ENCODE assay signal across 1 cellular context in the genomic region with DNA sequence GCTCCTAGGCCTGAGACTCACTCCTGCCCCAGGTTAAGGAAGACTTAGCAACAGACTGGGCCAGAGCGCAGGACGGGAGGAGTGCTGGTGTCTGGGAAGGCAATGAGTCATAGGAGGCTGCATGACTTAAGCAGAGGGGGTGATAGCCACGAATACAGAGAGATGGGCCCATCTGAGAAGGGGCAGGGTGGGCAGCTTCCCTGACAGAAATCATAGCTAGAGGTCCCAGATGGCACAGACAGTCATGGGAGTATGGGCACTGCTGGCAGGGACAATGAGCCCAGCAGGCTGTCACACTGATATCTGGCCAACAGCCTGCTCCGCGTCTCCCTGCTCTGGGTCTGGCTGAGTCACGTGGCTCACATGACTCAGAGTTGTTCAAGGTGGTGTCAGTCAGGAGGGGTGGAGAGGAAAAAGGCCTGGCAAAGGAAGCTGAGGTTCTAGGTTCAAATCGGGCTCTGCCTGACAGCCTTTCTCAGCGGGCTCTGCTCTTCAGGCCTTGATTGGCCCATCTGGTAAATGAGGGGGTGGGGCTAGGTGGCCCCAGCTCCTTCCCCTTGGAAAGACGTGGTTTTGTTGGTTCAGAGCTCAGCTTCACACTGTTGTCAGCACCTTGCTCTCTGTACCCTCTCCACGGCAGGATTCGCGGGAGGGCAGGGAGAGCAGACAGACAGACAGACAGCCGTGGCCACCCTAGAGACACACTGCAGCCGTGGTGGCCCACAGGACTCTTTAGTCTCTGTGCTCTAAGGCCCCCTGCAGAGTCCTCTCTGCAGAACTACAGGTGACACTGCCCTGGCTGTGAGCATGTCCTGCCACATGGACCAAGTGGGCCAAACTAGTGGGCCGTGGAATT.
TF ChIP-seq lines count a peak whose summit lies in the region.

No MANE protein-coding gene starts in this region.

TF ChIP-seq in SK-N-SH, 30 proteins besides CTCF, POLR2A, EP300 and RAD21 (continued from another document):
- no peak; the same call in 1 of the 2 replicates for TF ChIP-seq PBX3 (IDR thresholded peaks at IDR 0.05)
- 0 out of 2 replicates have a peak, but pooled peaks have one; percentile 50 for TF ChIP-seq USF2 (IDR thresholded peaks at IDR 0.05; ENCODE audit: borderline replicate concordance, low read depth, low read length)
- TF ChIP-seq POLR2AphosphoS5 (IDR thresholded peaks at IDR 0.05; ENCODE audit: low read depth, low read length): peak; percentile 47
- peak; percentile 70; the same call in 1 of the 2 replicates for TF ChIP-seq SIN3A (IDR thresholded peaks at IDR 0.05; ENCODE audit: borderline replicate concordance, low read depth, low read length)
- no peak for TF ChIP-seq NRF1 (IDR thresholded peaks at IDR 0.05; ENCODE audit: low read depth, low read length)
- TF ChIP-seq FOXJ3 (CRISPR knock-in tag; IDR thresholded peaks at IDR 0.05): no peak
- TF ChIP-seq TAF1 (IDR thresholded peaks at IDR 0.05; ENCODE audit: borderline replicate concordance, low read depth, low read length): no peak; the same call in 1 of the 2 replicates
- TF ChIP-seq JUND (IDR thresholded peaks at IDR 0.05): peak; percentile 89
- no peak for TF ChIP-seq MEF2A (IDR thresholded peaks at IDR 0.05; ENCODE audit: borderline replicate concordance, low read depth)
- no peak for TF ChIP-seq GATA2 (CRISPR knock-in tag; IDR thresholded peaks at IDR 0.05)
- no peak for TF ChIP-seq SMC3 (IDR thresholded peaks at IDR 0.05; ENCODE audit: low read depth, low read length)
- no peak for TF ChIP-seq RFX5 (IDR thresholded peaks at IDR 0.05; ENCODE audit: low read length)
- peak; percentile 63; the same call in 1 of the 2 replicates for TF ChIP-seq RXRA (IDR thresholded peaks at IDR 0.05; ENCODE audit: borderline replicate concordance, low read depth)
- TF ChIP-seq MXI1 (IDR thresholded peaks at IDR 0.05; ENCODE audit: low read depth, low read length): no peak
- TF ChIP-seq FOSL2 (IDR thresholded peaks at IDR 0.05; ENCODE audit: borderline replicate concordance, low read depth): peak; percentile 90; the same call in 1 of the 2 replicates
- no peak for TF ChIP-seq YY1 (IDR thresholded peaks at IDR 0.05; ENCODE audit: low read depth)
- TF ChIP-seq RCOR1 (IDR thresholded peaks at IDR 0.05; ENCODE audit: low read length): no peak
- TF ChIP-seq IRF3 (IDR thresholded peaks at IDR 0.05; ENCODE audit: low read depth, low read length): no peak
